Comparison of ENCODE assay signal across 21 cellular contexts in genomic region chr9:13078164-13078563, GRCh38.
"Had no signal": no experiment of that assay in that cellular context is flagged by ENCODE, and none has a peak within 500 bp of the region (broad histone marks: within the 10 kb centered on the region; RNA-seq: fewer than 3 reads in every experiment).

No MANE protein-coding gene starts in this region.

- ATAC-seq: heart left ventricle; naive thymus-derived CD4-positive, alpha-beta T cell; psoas muscle; sciatic nerve; stimulated activated memory B cell treated with anti-CD40 and anti-IgM and Interleukin-4, amounts not matched to agents 10 μg/mL and 1 μg/mL and 100 μg/mL, for 72 hours had no signal

- H3K36me3 ChIP-seq: colonic mucosa, heart left ventricle, neutrophil, spleen, tibial artery, upper lobe of left lung, uterus had no signal

- H3K4me3 ChIP-seq: colonic mucosa, heart left ventricle, psoas muscle, spleen, tibial artery, upper lobe of left lung, uterus had no signal

- H3K4me1 ChIP-seq: colonic mucosa, heart left ventricle, psoas muscle, spleen, upper lobe of left lung, uterus had no signal

- H3K27ac ChIP-seq: colonic mucosa, heart left ventricle, neutrophil, psoas muscle, spleen, tibial artery, upper lobe of left lung, uterus had no signal

- DNase-seq: colonic mucosa; dermis blood vessel endothelial cell; erythroblast; foreskin melanocyte; heart left ventricle; hippocampal formation; kidney glomerular epithelial cell; naive thymus-derived CD4-positive, alpha-beta T cell; nephron progenitor cell; psoas muscle; retina; spleen; stimulated activated CD4-positive, alpha-beta T cell treated with anti-CD3 and anti-CD28 coated beads, Interleukin-15, amount 100 ng/mL, for 24 hours; stimulated activated CD4-positive, alpha-beta T cell treated with anti-CD3 and anti-CD28 coated beads, Interleukin-1b, Interleukin-23, amount 100 ng/mL, for 48 hours; stimulated activated CD4-positive, alpha-beta T cell treated with anti-CD3 and anti-CD28 coated beads, Interleukin-4, amount 100 ng/mL, for 24 hours; tibial artery; upper lobe of left lung; uterus had no signal

- H3K9me3 ChIP-seq: colonic mucosa, neutrophil had no signal
